ENCODE assay signal across 35 cellular contexts in genomic region chr13:31426395-31426794, GRCh38.
"Had no signal": no experiment of that assay in that cellular context is flagged by ENCODE, and none has a peak within 500 bp of the region (broad histone marks: within the 10 kb centered on the region; RNA-seq: fewer than 3 reads in every experiment).

No MANE protein-coding gene starts in this region.

- H3K36me3 ChIP-seq: MG63 had no signal

- H3K27me3 ChIP-seq: MG63 had no signal

- H3K9me3 ChIP-seq: MG63 had no signal

- H3K4me3 ChIP-seq: MG63 had no signal

- DNase-seq: Karpas-422, Kasumi-1, MG63, MM.1S, MV-4-11, NCI-H1048, NCI-H1092, NCI-H1092 treated with DMSO at 0.1 percent for 48 hours, NCI-H1105, NCI-H1105 treated with DMSO at 0.1 percent for 48 hours, NCI-H1417, NCI-H1417 treated with DMSO at 0.1 percent for 48 hours, NCI-H1436, NCI-H1436 treated with DMSO at 0.1 percent for 48 hours, NCI-H146, NCI-H1694, NCI-H1694 treated with DMSO at 0.1 percent for 48 hours, NCI-H187, NCI-H187 treated with DMSO at 0.1 percent for 48 hours, NCI-H1930, NCI-H2029, NCI-H2029 treated with DMSO at 0.1 percent for 48 hours, NCI-H2081, NCI-H2081 treated with DMSO at 0.1 percent for 48 hours, NCI-H2107, NCI-H2171, NCI-H2171 treated with DMSO at 0.1 percent for 48 hours, NCI-H2227 treated with DMSO at 0.1 percent for 48 hours, NCI-H226, NCI-H345, NCI-H446, NCI-H446 treated with DMSO at 0.1 percent for 48 hours, NCI-H510A, NCI-H510A treated with DMSO at 0.1 percent for 48 hours, NCI-H524 had no signal
